Comparison of ENCODE assay signal across 15 cellular contexts in the genomic region with DNA sequence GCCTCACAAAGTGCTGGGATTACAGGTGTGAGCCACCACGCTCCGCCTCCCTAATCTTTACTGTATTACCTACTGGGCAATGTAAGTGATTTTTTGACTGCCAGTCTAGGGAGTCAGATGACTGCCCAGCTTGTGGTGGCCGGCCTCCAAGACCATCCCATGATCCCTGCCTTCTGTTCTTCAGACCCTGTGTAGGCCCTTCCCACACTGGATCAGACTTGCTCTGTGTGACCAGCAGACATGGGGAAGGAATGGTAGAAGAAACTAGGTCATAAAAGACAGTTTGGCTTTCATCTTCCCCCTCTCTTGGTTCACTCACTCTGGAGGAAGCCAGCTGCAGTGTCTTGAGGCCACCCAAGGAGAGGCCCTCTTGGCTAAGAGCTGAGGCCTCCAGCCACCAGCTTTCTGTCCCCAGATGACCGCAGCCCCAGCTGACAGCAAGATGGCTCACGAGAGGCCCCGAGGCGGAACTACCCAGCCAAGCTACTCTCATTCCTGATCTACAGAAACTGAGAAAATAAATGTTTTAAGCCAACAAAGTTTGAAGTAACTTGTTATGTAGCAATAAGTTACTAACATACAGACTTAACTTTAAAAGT. TPM values are rescaled to one million over a fixed set of nuclear protein-coding genes. Genes with fewer than 3 reads are reported as not detected.
DNase-seq lines count a peak whose midpoint lies in the region; ATAC-seq and TF ChIP-seq lines count a peak whose summit lies in the region.
"Had no signal": no experiment of that assay in that cellular context is flagged by ENCODE, and none has a peak within 500 bp of the region (broad histone marks: within the 10 kb centered on the region; RNA-seq: fewer than 3 reads in every experiment).

No MANE protein-coding gene starts in this region.

- intact Hi-C loops in left ventricle myocardium superior (cut with micrococcal nuclease) = no loop called here

- no peaks in the 10 kb centered on the region for H3K36me3 ChIP-seq in subcutaneous abdominal adipose tissue (ENCODE audit: control insufficient read depth in 5 of 5, insufficient read depth in 5 of 5, low read length in 5 of 5)

- H3K27ac ChIP-seq in HL-60 (replicated peaks) = peak overlapping the region; percentile 67
- H3K27ac ChIP-seq in subcutaneous abdominal adipose tissue (ENCODE audit: low read depth, low read length) = peak overlapping the region; percentile 60

- no peaks in the 10 kb centered on the region for H3K9me3 ChIP-seq in subcutaneous abdominal adipose tissue (ENCODE audit: control insufficient read depth in 5 of 5, low read length in 5 of 5)

- peak; percentile 85 for ATAC-seq in left ventricle myocardium superior
- no peak for ATAC-seq in GM18520 (IDR thresholded peaks at IDR 0.05; ENCODE audit: unreplicated experiment)

- H3K9ac ChIP-seq in subcutaneous abdominal adipose tissue (ENCODE audit: low read length in 5 of 5) = no peak overlapping the region

- DNase-seq in HL-60 (ENCODE audit: low read depth in 1 of 2, low spot score in 1 of 2) = peak in 1 of 2 experiments; percentile 77
- peak; percentile 54 for DNase-seq in SKM-1 (lab: John Stamatoyannopoulos, UW; ENCODE audit: unreplicated experiment)
- DNase-seq in left ventricle myocardium superior = peak; percentile 65
- no peak for DNase-seq in stimulated activated naive CD4-positive, alpha-beta T cell treated with Interleukin-2 at 50 U/mL for 16 hours (lab: John Stamatoyannopoulos, UW)
- DNase-seq in cortex of kidney (lab: John Stamatoyannopoulos, UW) = no peak
- DNase-seq in NCI-H2107 treated with DMSO at 0.1 percent for 48 hours (lab: John Stamatoyannopoulos, UW; ENCODE audit: unreplicated experiment) = no peak
- DNase-seq: activated CD4-positive, alpha-beta memory T cell treated with anti-CD3 and anti-CD28 coated beads, Interleukin-2, amount 10 ng/mL, durations not matched to agents 7 days and 5 days; activated effector memory CD4-positive, alpha-beta T cell treated with Interleukin-2 at 50 U/mL for 16 hours; anterior cingulate cortex; DND-41; NCI-H1436 treated with DMSO at 0.1 percent for 48 hours; NCI-H526 treated with DMSO at 0.1 percent for 48 hours; SHP77 had no signal

- TF ChIP-seq CTCF in HL-60 (IDR thresholded peaks at IDR 0.05; ENCODE audit: insufficient read depth, low read length) = no peak

- H3K27me3 ChIP-seq in HL-60 (ENCODE audit: insufficient read depth, poor library complexity, severe bottlenecking) (no peaks in the 10 kb centered on the region), subcutaneous abdominal adipose tissue (ENCODE audit: control insufficient read depth in 5 of 5, insufficient read depth in 4 of 5, low read length in 5 of 5) (no peaks in the 10 kb centered on the region)

- H3K4me1 ChIP-seq in subcutaneous abdominal adipose tissue (ENCODE audit: control insufficient read depth in 5 of 5, insufficient read depth in 5 of 5, low read length in 5 of 5) = peaks cover 3 to 16% (median 7%) of the 10 kb centered on the region in 5 donors

- H3K4me3 ChIP-seq in HL-60 (replicated peaks; ENCODE audit: insufficient read depth, low read length) (no peak overlapping the region), subcutaneous abdominal adipose tissue (ENCODE audit: low read depth in 1 of 5, low read length in 5 of 5) (no peak overlapping the region)

RNA-seq across cellular contexts. Expression of a gene that starts 14.5 kb away (rescaled TPM):
- 2.6 TPM for total RNA-seq in left ventricle myocardium superior

RNA-seq across cellular contexts. Expression of a gene that starts 36.2 kb away (rescaled TPM):
- total RNA-seq in left ventricle myocardium superior = 15.8 TPM

RNA-seq across cellular contexts. Expression of a gene that starts 50.6 kb away (rescaled TPM):
- total RNA-seq in left ventricle myocardium superior = 25.8 TPM

Comparison
In these comparisons a context has a peak if more than half of its experiments do, and no peak if none do; other contexts are left out.
1. DNase-seq: peak in SKM-1 (single experiment) and left ventricle myocardium superior (single experiment); none in stimulated activated naive CD4-positive, alpha-beta T cell treated with Interleukin-2 at 50 U/mL for 16 hours (single experiment), cortex of kidney (single experiment) and NCI-H2107 treated with DMSO at 0.1 percent for 48 hours (single experiment).